13 cellular contexts compared by ENCODE assay signal in genomic region chr5:178236685-178237084, GRCh38. TPM values are rescaled to one million over a fixed set of nuclear protein-coding genes. Genes with fewer than 3 reads are reported as not detected.
DNase-seq lines count a peak whose midpoint lies in the region; ATAC-seq and TF ChIP-seq lines count a peak whose summit lies in the region.
"Had no signal": no experiment of that assay in that cellular context is flagged by ENCODE, and none has a peak within 500 bp of the region (broad histone marks: within the 10 kb centered on the region; RNA-seq: fewer than 3 reads in every experiment).

No MANE protein-coding gene starts in this region.

- peaks cover 7% of the 10 kb centered on the region for H3K9me1 ChIP-seq in IMR-90 (ENCODE audit: insufficient read depth, low read length)

- intact Hi-C loops in IMR-90 (cut with micrococcal nuclease), result no loop called here
- intact Hi-C loops in dendritic cell treated with granulocyte-macrophage colony-stimulating factor and Interleukin-4, amounts not matched to agents 40 ng/mL and 50 ng/mL, for 4 days (cut with micrococcal nuclease), result no loop called here

- no peaks in the 10 kb centered on the region for H3K27me3 Mint-ChIP-seq in dendritic cell treated with granulocyte-macrophage colony-stimulating factor and Interleukin-4, amounts not matched to agents 40 ng/mL and 50 ng/mL, for 4 days

- H3K27ac Mint-ChIP-seq in dendritic cell treated with granulocyte-macrophage colony-stimulating factor and Interleukin-4, amounts not matched to agents 40 ng/mL and 50 ng/mL, for 4 days, result peak overlapping the region; percentile 94

- H3K4me3 Mint-ChIP-seq in dendritic cell treated with granulocyte-macrophage colony-stimulating factor and Interleukin-4, amounts not matched to agents 40 ng/mL and 50 ng/mL, for 4 days, result peak overlapping the region; percentile 33

- no peak overlapping the region for H3K18ac ChIP-seq in IMR-90 (ENCODE audit: low read depth, low read length)

- H3K23ac ChIP-seq in IMR-90 (ENCODE audit: low read depth, low read length), result no peak overlapping the region

- no peaks in the 10 kb centered on the region for H3K9me3 Mint-ChIP-seq in dendritic cell treated with granulocyte-macrophage colony-stimulating factor and Interleukin-4, amounts not matched to agents 40 ng/mL and 50 ng/mL, for 4 days

- H2BK15ac ChIP-seq in IMR-90 (ENCODE audit: low read depth, low read length), result no peak overlapping the region

- no peak overlapping the region for H3K9ac ChIP-seq in IMR-90 (ENCODE audit: low read depth, low read length)

- POLR2A ChIA-PET in IMR-90 (lab: Charles Lee; ENCODE audit: unreplicated experiment), result no interaction called here

- no peak for TF ChIP-seq POLR2A in IMR-90 (IDR thresholded peaks at IDR 0.05; ENCODE audit: low read depth, low read length)

- CTCF ChIA-PET in IMR-90 (lab: Yijun Ruan, JAX), result interaction anchor here (0.6 kb wide), 1 partner anchor 1607 kb away, joined by 4 read pairs; the partner anchor contains the start of gene SNCB

- no peak overlapping the region for H4K91ac ChIP-seq in IMR-90 (ENCODE audit: insufficient read depth, low read depth, low read length)

- H3K9me3 ChIP-seq in IMR-90 (ENCODE audit: control insufficient read depth, insufficient read depth, low read length), result no peaks in the 10 kb centered on the region

- H4K5ac ChIP-seq in IMR-90 (ENCODE audit: low read depth, low read length), result no peak overlapping the region

- WGBS in IMR-90 (ENCODE audit: extremely low coverage in 2 of 2, insufficient read length in 1 of 2), 2 experiments, result no CpG with 5 or more reads among the region's 3 CpGs

- no peak overlapping the region for H3K4ac ChIP-seq in IMR-90 (ENCODE audit: low read depth, low read length)

- H3K4me1 Mint-ChIP-seq in dendritic cell treated with granulocyte-macrophage colony-stimulating factor and Interleukin-4, amounts not matched to agents 40 ng/mL and 50 ng/mL, for 4 days (ENCODE audit: low read depth), result peaks cover 91% of the 10 kb centered on the region

- no peak overlapping the region for H3K56ac ChIP-seq in IMR-90 (ENCODE audit: extremely low read depth, insufficient read depth, low read length)

- H2BK120ac ChIP-seq in IMR-90 (ENCODE audit: low read depth, low read length), result no peak overlapping the region

- H2BK20ac ChIP-seq in IMR-90 (ENCODE audit: low read depth, low read length), result no peak overlapping the region

- peaks cover 3% of the 10 kb centered on the region for H3K36me3 Mint-ChIP-seq in dendritic cell treated with granulocyte-macrophage colony-stimulating factor and Interleukin-4, amounts not matched to agents 40 ng/mL and 50 ng/mL, for 4 days (ENCODE audit: low read depth)

- no peaks in the 10 kb centered on the region for H4K20me1 ChIP-seq in IMR-90 (ENCODE audit: insufficient read depth, low read length)

- no peak overlapping the region for H2AFZ ChIP-seq in IMR-90 (replicated peaks; ENCODE audit: low read length, poor library complexity)

- H2BK5ac ChIP-seq in IMR-90 (ENCODE audit: low read depth, low read length, poor library complexity, severe bottlenecking), result no peak overlapping the region

- TF ChIP-seq CTCF in AG10803 (conservative IDR thresholded peaks at IDR 0.05; ENCODE audit: low read length) (no peak), IMR-90 (conservative IDR thresholded peaks at IDR 0.05; ENCODE audit: low read depth, low read length) (no peak), foreskin keratinocyte (conservative IDR thresholded peaks at IDR 0.05) (no peak)

- H3K27ac ChIP-seq in IMR-90 (ENCODE audit: insufficient read depth, low read length) (no peak overlapping the region), foreskin keratinocyte (no peak overlapping the region)
- H3K27ac ChIP-seq: SK-N-MC had no signal

- peaks cover 3% of the 10 kb centered on the region; the same call in 1 of the 2 replicates for H3K4me1 ChIP-seq in IMR-90 (ENCODE audit: control insufficient read depth, insufficient read depth, low read length)
- peaks cover 4% of the 10 kb centered on the region for H3K4me1 ChIP-seq in foreskin keratinocyte

- H2AK9ac ChIP-seq in IMR-90 (replicated peaks; ENCODE audit: low read depth, low read length, poor library complexity), result no peak overlapping the region

- no TSS peak for BruUV-seq in IMR-90 (replicated peaks; lab: Mats Ljungman, UMichigan)

- H3K4me2 ChIP-seq in IMR-90 (ENCODE audit: low read depth, low read length), result no peak overlapping the region

- H4K8ac ChIP-seq in IMR-90 (ENCODE audit: low read depth in 2 of 2, low read length in 2 of 2), result no peak overlapping the region

- dilution Hi-C loops in IMR-90 (cut with HindIII; ENCODE audit: low sequenced_read_pairs, unreplicated experiment), result no loop called here

- in situ Hi-C loops in IMR-90 (cut with MboI; ENCODE audit: low sequenced_read_pairs), result no loop called here

- TF ChIP-seq RAD21 in IMR-90 (IDR thresholded peaks at IDR 0.05; ENCODE audit: low read length), result no peak

- no peak overlapping the region for H2AK5ac ChIP-seq in IMR-90 (ENCODE audit: low read depth, low read length)

- no peak overlapping the region for H3K4me3 ChIP-seq in AG10803 (ENCODE audit: low read length)
- no peak overlapping the region for H3K4me3 ChIP-seq in IMR-90 (ENCODE audit: insufficient read depth, low read depth, low read length)
- H3K4me3 ChIP-seq: SK-N-MC had no signal

- peaks cover 3 to 4% of the 10 kb centered on the region in 2 experiments; a peak in 3 of 4 replicates for H3K79me1 ChIP-seq in IMR-90 (ENCODE audit: low read depth in 1 of 2, low read length in 2 of 2)

- H3K36me3 ChIP-seq in IMR-90 (ENCODE audit: control insufficient read depth, insufficient read depth, low read length), result no peaks in the 10 kb centered on the region

- ATAC-seq in IMR-90 (ENCODE audit: low read depth), result no peak
- no peak for ATAC-seq in foreskin keratinocyte

- no peak overlapping the region for H3K14ac ChIP-seq in IMR-90 (replicated peaks; ENCODE audit: low read depth, low read length)

- H3K27me3 ChIP-seq in IMR-90 (ENCODE audit: control insufficient read depth, insufficient read depth, low read length), result no peaks in the 10 kb centered on the region
- no peaks in the 10 kb centered on the region for H3K27me3 ChIP-seq in foreskin keratinocyte

- DNase-seq in AG10803 (ENCODE audit: low read depth) (peak; percentile 26), IMR-90 (no peak), myocyte (ENCODE audit: low read depth) (peak; percentile 24), NCI-H524 (lab: John Stamatoyannopoulos, UW) (no peak), foreskin keratinocyte (no peak), Kasumi-1 (lab: John Stamatoyannopoulos, UW) (no peak)
- DNase-seq in NK-92 treated with Interleukin-12 subunit alpha and Interleukin-12 subunit beta, amount 100 ng/mL, for 24 hours (lab: John Stamatoyannopoulos, UW), result no peak
- DNase-seq: activated effector memory CD4-positive, alpha-beta T cell treated with Interleukin-2 at 50 U/mL for 16 hours; central memory CD4-positive, alpha-beta T cell; NCI-H1105 treated with DMSO at 0.1 percent for 48 hours had no signal

TF ChIP-seq in IMR-90, 13 proteins besides CTCF, POLR2A, EP300 and RAD21:
- peak; percentile 48 for TF ChIP-seq USF2 (IDR thresholded peaks at IDR 0.05; ENCODE audit: low read depth, low read length)
- no peak for TF ChIP-seq NFE2L2 (IDR thresholded peaks at IDR 0.05; ENCODE audit: low read depth, low read length)

RNA-seq across cellular contexts. Expression of gene PHYKPL, which starts 4.1 kb away (rescaled TPM):
- total RNA-seq in IMR-90 (2012; rRNA removed) (8.6 and 10.0 TPM in 2 replicates), myocyte (22.8 and 26.4 TPM in 2 replicates), foreskin keratinocyte (11.4 and 14.9 TPM in 2 replicates)
- polyA plus RNA-seq in IMR-90 (2012; rRNA removed) (24.5 and 25.5 TPM in 2 replicates), foreskin keratinocyte (8.9 and 10.9 TPM in 2 replicates)
- polyA plus RNA-seq in IMR-90 (2012; cell fraction: cytosol; rRNA removed), result 11.2 and 15.3 TPM in 2 replicates
- 124 and 147 TPM in 2 replicates for polyA plus RNA-seq in IMR-90 (2012; cell fraction: nucleus; rRNA removed; ENCODE audit: low replicate concordance)
- 38.1 TPM for polyA plus RNA-seq in myocyte (2012)

RNA-seq across cellular contexts. Expression of gene HNRNPAB, which starts 32.4 kb away (rescaled TPM):
- total RNA-seq in IMR-90 (2012; rRNA removed) (32.1 and 54.4 TPM in 2 replicates), myocyte (73.5 and 88.0 TPM in 2 replicates), foreskin keratinocyte (140 and 167 TPM in 2 replicates)
- polyA plus RNA-seq in IMR-90 (2012; rRNA removed) (122 and 128 TPM in 2 replicates), foreskin keratinocyte (208 and 251 TPM in 2 replicates)
- 87.4 and 104 TPM in 2 replicates for polyA plus RNA-seq in IMR-90 (2012; cell fraction: cytosol; rRNA removed)
- polyA plus RNA-seq in IMR-90 (2012; cell fraction: nucleus; rRNA removed; ENCODE audit: low replicate concordance), result 69.1 and 95.9 TPM in 2 replicates
- 143 TPM for polyA plus RNA-seq in myocyte (2012)

RNA-seq across cellular contexts. Expression of gene GMCL2, which starts 49.5 kb away (rescaled TPM):
- total RNA-seq in IMR-90 (2012; rRNA removed) (not detected in 2 replicates), myocyte (not detected in 2 replicates), foreskin keratinocyte (not detected in 2 replicates)
- polyA plus RNA-seq in IMR-90 (2012; rRNA removed) (not detected in 2 replicates), foreskin keratinocyte (not detected in 2 replicates)
- not detected in 2 replicates for polyA plus RNA-seq in IMR-90 (2012; cell fraction: cytosol; rRNA removed)
- not detected in 2 replicates for polyA plus RNA-seq in IMR-90 (2012; cell fraction: nucleus; rRNA removed; ENCODE audit: low replicate concordance)
- not detected for polyA plus RNA-seq in myocyte (2012)
- polyA plus RNA-seq: esophagus had no signal

Comparison
In these comparisons a context has a peak if more than half of its experiments do, and no peak if none do; other contexts are left out.
1. DNase-seq: peak in AG10803 (single experiment) and myocyte (single experiment); none in IMR-90 (single experiment), NK-92 treated with Interleukin-12 subunit alpha and Interleukin-12 subunit beta, amount 100 ng/mL, for 24 hours (single experiment), NCI-H524 (0 of 2), foreskin keratinocyte (0 of 2) and Kasumi-1 (0 of 2).